18 cellular contexts compared by ENCODE assay signal in the genomic region with DNA sequence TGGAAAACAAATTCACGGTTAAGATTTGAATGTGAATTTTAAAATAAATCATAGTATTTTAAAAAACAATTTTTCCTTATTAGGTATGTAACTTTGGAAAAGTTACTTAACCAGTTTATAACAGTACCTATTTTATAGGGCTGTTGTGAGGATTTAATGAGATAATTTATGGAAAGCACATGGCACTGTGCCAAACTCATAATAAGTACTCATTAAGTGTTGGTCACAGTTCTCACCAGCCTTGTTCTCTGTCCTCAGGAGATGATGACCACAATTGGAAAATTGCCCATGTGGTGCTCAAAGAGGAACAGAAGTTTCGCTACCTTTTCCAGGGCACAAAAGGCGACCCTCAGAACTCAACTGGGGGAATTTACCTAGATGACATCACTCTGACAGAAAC. TPM values are rescaled to one million over a fixed set of nuclear protein-coding genes. Genes with fewer than 3 reads are reported as not detected.
A peak's percentile ranks its signal among the peaks of the same experiment; 100 is the strongest.
DNase-seq lines count a peak whose midpoint lies in the region; ATAC-seq, FAIRE-seq and TF ChIP-seq lines count a peak whose summit lies in the region.
"Had no signal": no experiment of that assay in that cellular context is flagged by ENCODE, and none has a peak within 500 bp of the region (broad histone marks: within the 10 kb centered on the region; RNA-seq: fewer than 3 reads in every experiment).

No MANE protein-coding gene starts in this region.

- CTCF ChIA-PET in HEK293 (lab: Yijun Ruan, JAX) (interaction anchor here (0.7 to 3.5 kb wide), 2 partner anchors 16 to 21 kb away, joined by 4 to 11 read pairs; no protein-coding TSS in a partner anchor), T-cell (lab: Charles Lee) (no interaction called here)

- H3K4me1 Mint-ChIP-seq in T-cell: no peaks in the 10 kb centered on the region
- H3K4me1 Mint-ChIP-seq: CD4-positive, CD25-positive, alpha-beta regulatory T cell; H9 had no signal

- no peak overlapping the region for H3K27ac Mint-ChIP-seq in T-cell
- H3K27ac Mint-ChIP-seq: CD4-positive, CD25-positive, alpha-beta regulatory T cell; H9 had no signal

- no peaks in the 10 kb centered on the region for H3K9me3 Mint-ChIP-seq in T-cell
- H3K9me3 Mint-ChIP-seq: H9 had no signal

- no peak for TF ChIP-seq CTCF in HEK293 (tag by site-specific recombination; IDR thresholded peaks at IDR 0.05)

- H3K36me3 ChIP-seq in HEK293 (ENCODE audit: control insufficient read depth in 2 of 2, insufficient read depth in 1 of 2, low read length in 2 of 2) (no peaks in the 10 kb centered on the region), small intestine (ENCODE audit: control insufficient read depth in 2 of 2, insufficient read depth in 2 of 2, low read length in 2 of 2) (peaks cover 0 to 25% of the 10 kb centered on the region in 2 donors)
- H3K36me3 ChIP-seq: BLaER1 had no signal

- no peaks in the 10 kb centered on the region for H3K9me3 ChIP-seq in HEK293 (ENCODE audit: control insufficient read depth, insufficient read depth, low read depth, low read length)
- no peaks in the 10 kb centered on the region for H3K9me3 ChIP-seq in small intestine (ENCODE audit: control insufficient read depth, low read depth)
- H3K9me3 ChIP-seq: BLaER1 had no signal

- FAIRE-seq in small intestine (lab: Jason Lieb, UNC): no peak

- H3K27ac ChIP-seq in HEK293 (ENCODE audit: extremely low read depth, low read depth, low read length) (no peak overlapping the region), small intestine (ENCODE audit: low read depth in 1 of 2, low read length in 1 of 2) (no peak overlapping the region)
- H3K27ac ChIP-seq: BLaER1, HL-60 had no signal

- WGBS in small intestine, 3 donors: 83 to 86% (median 85%) methylated on average over 3 of the region's 3 CpGs

- no peak for ATAC-seq in T-cell (replicated peaks in 1 of 4)

- H3K27me3 ChIP-seq in small intestine (ENCODE audit: control insufficient read depth in 2 of 2, insufficient read depth in 2 of 2, low read length in 2 of 2): no peaks in the 10 kb centered on the region
- H3K27me3 ChIP-seq: BLaER1 had no signal

- POLR2A ChIA-PET in HEK293 (lab: Yijun Ruan, JAX): no interaction called here
- POLR2A ChIA-PET in T-cell (lab: Charles Lee): no interaction called here

- H3K4me1 ChIP-seq in HEK293 (ENCODE audit: control insufficient read depth, insufficient read depth, low read length) (no peaks in the 10 kb centered on the region), small intestine (ENCODE audit: control insufficient read depth in 2 of 2, insufficient read depth in 1 of 2, low read depth in 1 of 2, low read length in 1 of 2) (no peaks in the 10 kb centered on the region)

- DNase-seq in NCI-H1105 treated with DMSO at 0.1 percent for 48 hours (lab: John Stamatoyannopoulos, UW): peak; percentile 13
- no peak for DNase-seq in NCI-H1105 (lab: John Stamatoyannopoulos, UW)
- peak; percentile 62 for DNase-seq in NCI-H69 (lab: John Stamatoyannopoulos, UW)
- peak; percentile 38 for DNase-seq in small intestine
- no peak for DNase-seq in DMS153 treated with DMSO at 0.1 percent for 48 hours (lab: John Stamatoyannopoulos, UW; ENCODE audit: unreplicated experiment)
- DNase-seq in T-cell: no peak
- DNase-seq: 8988T; AML-193; Calu3; CD4-positive, CD25-positive, alpha-beta regulatory T cell; DMS153; GOT3; H9; KG1 had no signal

- H3K4me3 ChIP-seq in HEK293 (ENCODE audit: low read depth, low read length) (no peak overlapping the region), small intestine (ENCODE audit: low read depth in 1 of 2, low read length in 2 of 2) (no peak overlapping the region)
- H3K4me3 ChIP-seq: BLaER1 had no signal

- no peaks in the 10 kb centered on the region for H3K36me3 Mint-ChIP-seq in T-cell
- H3K36me3 Mint-ChIP-seq: CD4-positive, CD25-positive, alpha-beta regulatory T cell had no signal

- no peak overlapping the region for H3K4me3 Mint-ChIP-seq in T-cell
- H3K4me3 Mint-ChIP-seq: CD4-positive, CD25-positive, alpha-beta regulatory T cell; H9 had no signal

- H3K27me3 Mint-ChIP-seq in T-cell: peaks cover 3 to 11% of the 10 kb centered on the region in 2 donors
- H3K27me3 Mint-ChIP-seq: CD4-positive, CD25-positive, alpha-beta regulatory T cell had no signal

TF ChIP-seq in HEK293, 187 proteins besides CTCF, POLR2A, EP300 and RAD21:
- TF ChIP-seq ZNF132 (tag by site-specific recombination; IDR thresholded peaks at IDR 0.05; ENCODE audit: borderline replicate concordance) (no peak), ZIC2 (tag by site-specific recombination; IDR thresholded peaks at IDR 0.05) (no peak)
- TF ChIP-seq, protein P1, sequence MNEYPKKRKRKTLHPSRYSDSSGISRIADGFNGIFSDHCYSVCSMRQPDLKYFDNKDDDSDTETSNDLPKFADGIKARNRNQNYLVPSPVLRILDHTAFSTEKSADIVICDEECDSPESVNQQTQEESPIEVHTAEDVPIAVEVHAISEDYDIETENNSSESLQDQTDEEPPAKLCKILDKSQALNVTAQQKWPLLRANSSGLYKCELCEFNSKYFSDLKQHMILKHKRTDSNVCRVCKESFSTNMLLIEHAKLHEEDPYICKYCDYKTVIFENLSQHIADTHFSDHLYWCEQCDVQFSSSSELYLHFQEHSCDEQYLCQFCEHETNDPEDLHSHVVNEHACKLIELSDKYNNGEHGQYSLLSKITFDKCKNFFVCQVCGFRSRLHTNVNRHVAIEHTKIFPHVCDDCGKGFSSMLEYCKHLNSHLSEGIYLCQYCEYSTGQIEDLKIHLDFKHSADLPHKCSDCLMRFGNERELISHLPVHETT (tag by site-specific recombination; IDR thresholded peaks at IDR 0.05): no peak
- TF ChIP-seq, protein P2, sequence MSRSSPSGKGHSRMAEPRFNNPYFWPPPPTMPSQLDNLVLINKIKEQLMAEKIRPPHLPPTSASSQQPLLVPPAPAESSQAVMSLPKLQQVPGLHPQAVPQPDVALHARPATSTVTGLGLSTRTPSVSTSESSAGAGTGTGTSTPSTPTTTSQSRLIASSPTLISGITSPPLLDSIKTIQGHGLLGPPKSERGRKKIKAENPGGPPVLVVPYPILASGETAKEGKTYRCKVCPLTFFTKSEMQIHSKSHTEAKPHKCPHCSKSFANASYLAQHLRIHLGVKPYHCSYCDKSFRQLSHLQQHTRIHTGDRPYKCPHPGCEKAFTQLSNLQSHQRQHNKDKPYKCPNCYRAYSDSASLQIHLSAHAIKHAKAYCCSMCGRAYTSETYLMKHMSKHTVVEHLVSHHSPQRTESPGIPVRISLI (tag by site-specific recombination; IDR thresholded peaks at IDR 0.05): no peak
- TF ChIP-seq, protein P3, sequence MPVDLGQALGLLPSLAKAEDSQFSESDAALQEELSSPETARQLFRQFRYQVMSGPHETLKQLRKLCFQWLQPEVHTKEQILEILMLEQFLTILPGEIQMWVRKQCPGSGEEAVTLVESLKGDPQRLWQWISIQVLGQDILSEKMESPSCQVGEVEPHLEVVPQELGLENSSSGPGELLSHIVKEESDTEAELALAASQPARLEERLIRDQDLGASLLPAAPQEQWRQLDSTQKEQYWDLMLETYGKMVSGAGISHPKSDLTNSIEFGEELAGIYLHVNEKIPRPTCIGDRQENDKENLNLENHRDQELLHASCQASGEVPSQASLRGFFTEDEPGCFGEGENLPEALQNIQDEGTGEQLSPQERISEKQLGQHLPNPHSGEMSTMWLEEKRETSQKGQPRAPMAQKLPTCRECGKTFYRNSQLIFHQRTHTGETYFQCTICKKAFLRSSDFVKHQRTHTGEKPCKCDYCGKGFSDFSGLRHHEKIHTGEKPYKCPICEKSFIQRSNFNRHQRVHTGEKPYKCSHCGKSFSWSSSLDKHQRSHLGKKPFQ (tag by site-specific recombination; IDR thresholded peaks at IDR 0.05): peak; percentile 51; the same call in 1 of the 2 replicates
- TF ChIP-seq, protein P4, sequence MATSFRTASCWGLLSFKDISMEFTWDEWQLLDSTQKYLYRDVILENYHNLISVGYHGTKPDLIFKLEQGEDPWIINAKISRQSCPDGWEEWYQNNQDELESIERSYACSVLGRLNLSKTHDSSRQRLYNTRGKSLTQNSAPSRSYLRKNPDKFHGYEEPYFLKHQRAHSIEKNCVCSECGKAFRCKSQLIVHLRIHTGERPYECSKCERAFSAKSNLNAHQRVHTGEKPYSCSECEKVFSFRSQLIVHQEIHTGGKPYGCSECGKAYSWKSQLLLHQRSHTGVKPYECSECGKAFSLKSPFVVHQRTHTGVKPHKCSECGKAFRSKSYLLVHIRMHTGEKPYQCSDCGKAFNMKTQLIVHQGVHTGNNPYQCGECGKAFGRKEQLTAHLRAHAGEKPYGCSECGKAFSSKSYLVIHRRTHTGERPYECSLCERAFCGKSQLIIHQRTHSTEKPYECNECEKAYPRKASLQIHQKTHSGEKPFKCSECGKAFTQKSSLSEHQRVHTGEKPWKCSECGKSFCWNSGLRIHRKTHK (tag by site-specific recombination; IDR thresholded peaks at IDR 0.05): no peak
- TF ChIP-seq, protein P5, sequence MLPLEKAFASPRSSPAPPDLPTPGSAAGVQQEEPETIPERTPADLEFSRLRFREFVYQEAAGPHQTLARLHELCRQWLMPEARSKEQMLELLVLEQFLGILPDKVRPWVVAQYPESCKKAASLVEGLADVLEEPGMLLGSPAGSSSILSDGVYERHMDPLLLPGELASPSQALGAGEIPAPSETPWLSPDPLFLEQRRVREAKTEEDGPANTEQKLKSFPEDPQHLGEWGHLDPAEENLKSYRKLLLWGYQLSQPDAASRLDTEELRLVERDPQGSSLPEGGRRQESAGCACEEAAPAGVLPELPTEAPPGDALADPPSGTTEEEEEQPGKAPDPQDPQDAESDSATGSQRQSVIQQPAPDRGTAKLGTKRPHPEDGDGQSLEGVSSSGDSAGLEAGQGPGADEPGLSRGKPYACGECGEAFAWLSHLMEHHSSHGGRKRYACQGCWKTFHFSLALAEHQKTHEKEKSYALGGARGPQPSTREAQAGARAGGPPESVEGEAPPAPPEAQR (tag by site-specific recombination; IDR thresholded peaks at IDR 0.05): no peak

RNA-seq across cellular contexts. Expression of a gene that starts 39.6 kb away (rescaled TPM):
- polyA plus RNA-seq in small intestine: 100 to 1,000 TPM in 2 of 3 donors, 10 to 100 TPM in 1; 73.9 to 163 (median 156) TPM
- total RNA-seq in T-cell: not detected
- total RNA-seq: Calu3; CD4-positive, CD25-positive, alpha-beta regulatory T cell; Daoy; H9 had no signal
- polyA plus RNA-seq: CD4-positive, CD25-positive, alpha-beta regulatory T cell had no signal

Comparison
In these comparisons a context has a peak if more than half of its experiments do, and no peak if none do; other contexts are left out.
1. DNase-seq: peak in NCI-H1105 treated with DMSO at 0.1 percent for 48 hours (single experiment), NCI-H69 (single experiment) and small intestine (single experiment); none in NCI-H1105 (single experiment), DMS153 treated with DMSO at 0.1 percent for 48 hours (single experiment) and T-cell (0 of 34).